In genomic region chr3:39529551-39529950, GRCh38 we compare ENCODE assay signal across 17 cellular contexts.
"Had no signal": no experiment of that assay in that cellular context is flagged by ENCODE, and none has a peak within 500 bp of the region (broad histone marks: within the 10 kb centered on the region; RNA-seq: fewer than 3 reads in every experiment).

No MANE protein-coding gene starts in this region.

- H3K4me3 Mint-ChIP-seq: naive thymus-derived CD8-positive, alpha-beta T cell; type B pancreatic cell had no signal

- H3K4me1 Mint-ChIP-seq: naive thymus-derived CD8-positive, alpha-beta T cell had no signal

- H3K36me3 ChIP-seq: gastrocnemius medialis, heart right ventricle, neutrophil, sigmoid colon, stomach had no signal

- H3K9me3 ChIP-seq: gastrocnemius medialis, mucosa of descending colon, neutrophil had no signal

- DNase-seq: effector CD8-positive, alpha-beta T cell; gastrocnemius medialis; heart right ventricle; mucosa of descending colon; naive thymus-derived CD8-positive, alpha-beta T cell; sigmoid colon; stimulated activated CD4-positive, alpha-beta T cell treated with anti-CD3 and anti-CD28 coated beads, Interleukin-12 subunit alpha, Interleukin-12 subunit beta, amount 100 ng/mL, for 4 hours; stimulated activated naive CD4-positive, alpha-beta T cell; stomach had no signal

- H3K4me1 ChIP-seq: gastrocnemius medialis, sigmoid colon, stomach had no signal

- H3K4me3 ChIP-seq: coronary artery, gastrocnemius medialis, heart right ventricle, mucosa of descending colon, sigmoid colon, skin epidermis, stomach had no signal

- H3K36me3 Mint-ChIP-seq: type B pancreatic cell had no signal

- ATAC-seq: esophagus mucosa; gastrocnemius medialis; heart right ventricle; mucosa of descending colon; naive thymus-derived CD8-positive, alpha-beta T cell had no signal

- H3K9me3 Mint-ChIP-seq: type B pancreatic cell had no signal

- FAIRE-seq: endometrium, islet of Langerhans, urothelium cell line had no signal

- H3K27me3 ChIP-seq: gastrocnemius medialis, heart right ventricle, neutrophil, sigmoid colon, stomach had no signal

- H3K27ac ChIP-seq: coronary artery, gastrocnemius medialis, heart right ventricle, neutrophil, sigmoid colon, skin epidermis, stomach had no signal

- H3K27ac Mint-ChIP-seq: naive thymus-derived CD8-positive, alpha-beta T cell; type B pancreatic cell had no signal
